Comparison of ENCODE assay signal across 19 cellular contexts in genomic region chr9:25449503-25449902, GRCh38.
DNase-seq lines count a peak whose midpoint lies in the region; ATAC-seq, FAIRE-seq and TF ChIP-seq lines count a peak whose summit lies in the region.
"Had no signal": no experiment of that assay in that cellular context is flagged by ENCODE, and none has a peak within 500 bp of the region (broad histone marks: within the 10 kb centered on the region; RNA-seq: fewer than 3 reads in every experiment).

No MANE protein-coding gene starts in this region.

- TF ChIP-seq POLR2A in breast epithelium (IDR thresholded peaks at IDR 0.05): no peak

- DNase-seq in MCF 10A (ENCODE audit: unreplicated experiment): peak; percentile 1
- DNase-seq in breast epithelium (ENCODE audit: low spot score in 2 of 2): no peak
- DNase-seq in mammary epithelial cell: peak; percentile 25
- peak; percentile 51 to 75 for DNase-seq in foreskin keratinocyte
- DNase-seq in renal cortical epithelial cell (ENCODE audit: low read depth): peak; percentile 10
- no peak for DNase-seq in hepatocyte (ENCODE audit: low spot score)
- DNase-seq in D721Med (ENCODE audit: insufficient read length, low spot score): no peak
- no peak for DNase-seq in GM20000 (ENCODE audit: low spot score)
- DNase-seq: Calu3; CD8-positive, alpha-beta T cell; DMS 273 treated with DMSO at 0.1 percent for 48 hours; DMS79; GDM1; H9 had no signal

- no peak overlapping the region for H3K9ac ChIP-seq in mammary epithelial cell (ENCODE audit: insufficient read depth, low read length)
- H3K9ac ChIP-seq: BLaER1 treated with 17β-estradiol and CSF1 and Interleukin-3, amounts not matched to agents 10 nM and 100 nM had no signal

- no peaks in the 10 kb centered on the region for H3K27me3 ChIP-seq in breast epithelium
- H3K27me3 ChIP-seq in mammary epithelial cell (ENCODE audit: insufficient read depth, low read length): no peaks in the 10 kb centered on the region
- no peaks in the 10 kb centered on the region for H3K27me3 ChIP-seq in foreskin keratinocyte
- H3K27me3 ChIP-seq in hepatocyte: no peaks in the 10 kb centered on the region
- H3K27me3 ChIP-seq: BLaER1 treated with 17β-estradiol and CSF1 and Interleukin-3, amounts not matched to agents 10 nM and 100 nM had no signal

- TF ChIP-seq CTCF in MCF 10A (IDR thresholded peaks at IDR 0.05; ENCODE audit: unreplicated experiment) (no peak), breast epithelium (IDR thresholded peaks at IDR 0.05) (no peak), mammary epithelial cell (conservative IDR thresholded peaks at IDR 0.05 in 1 of 2, IDR thresholded peaks at IDR 0.05 in 1 of 2; ENCODE audit: extremely low read depth in 1 of 2, insufficient read depth in 1 of 2, low read depth in 1 of 2, low read length in 2 of 2) (no peak), foreskin keratinocyte (conservative IDR thresholded peaks at IDR 0.05) (no peak), hepatocyte (IDR thresholded peaks at IDR 0.05; ENCODE audit: poor library complexity) (no peak), D721Med (IDR thresholded peaks at IDR 0.05; ENCODE audit: insufficient read depth, missing control alignments) (no peak), GM20000 (IDR thresholded peaks at IDR 0.05; ENCODE audit: extremely low read depth, missing control alignments) (no peak)

- H3K4me2 ChIP-seq in mammary epithelial cell (ENCODE audit: insufficient read depth, low read depth, low read length) (no peak overlapping the region), hepatocyte (no peak overlapping the region)
- H3K4me2 ChIP-seq: BLaER1 treated with 17β-estradiol and CSF1 and Interleukin-3, amounts not matched to agents 10 nM and 100 nM had no signal

- H3K4me3 ChIP-seq in breast epithelium: no peak overlapping the region
- no peak overlapping the region for H3K4me3 ChIP-seq in mammary epithelial cell (replicated peaks in 1 of 3; ENCODE audit: insufficient read depth in 1 of 3, low read depth in 2 of 3, low read length in 3 of 3)
- no peak overlapping the region for H3K4me3 ChIP-seq in hepatocyte
- H3K4me3 ChIP-seq: BLaER1 treated with 17β-estradiol and CSF1 and Interleukin-3, amounts not matched to agents 10 nM and 100 nM had no signal

- H3K36me3 ChIP-seq in breast epithelium: no peaks in the 10 kb centered on the region
- H3K36me3 ChIP-seq in mammary epithelial cell (ENCODE audit: insufficient read depth, low read length): no peaks in the 10 kb centered on the region
- no peaks in the 10 kb centered on the region for H3K36me3 ChIP-seq in hepatocyte (replicated peaks; ENCODE audit: insufficient read depth, low read depth)
- H3K36me3 ChIP-seq: BLaER1 treated with 17β-estradiol and CSF1 and Interleukin-3, amounts not matched to agents 10 nM and 100 nM had no signal

- ATAC-seq in foreskin keratinocyte: peak; percentile 87
- ATAC-seq: CD8-positive, alpha-beta T cell had no signal

- no peaks in the 10 kb centered on the region for H4K20me1 ChIP-seq in mammary epithelial cell (ENCODE audit: insufficient read depth, low read length)
- no peaks in the 10 kb centered on the region for H4K20me1 ChIP-seq in hepatocyte (ENCODE audit: insufficient read depth, poor library complexity, severe bottlenecking)
- H4K20me1 ChIP-seq: BLaER1 treated with 17β-estradiol and CSF1 and Interleukin-3, amounts not matched to agents 10 nM and 100 nM had no signal

- H3K27me3 Mint-ChIP-seq in MCF 10A (ENCODE audit: insufficient read depth, unreplicated experiment): no peaks in the 10 kb centered on the region
- H3K27me3 Mint-ChIP-seq: B cell had no signal

- no peak overlapping the region for H2AFZ ChIP-seq in mammary epithelial cell (ENCODE audit: low read depth, low read length)
- no peak overlapping the region for H2AFZ ChIP-seq in hepatocyte

- H3K36me3 Mint-ChIP-seq in MCF 10A (ENCODE audit: insufficient read depth, unreplicated experiment): no peaks in the 10 kb centered on the region
- H3K36me3 Mint-ChIP-seq: CD8-positive, alpha-beta T cell had no signal

- CTCF ChIA-PET in MCF 10A (lab: Yijun Ruan, JAX): no interaction called here
- CTCF ChIA-PET in mammary epithelial cell (lab: Charles Lee; ENCODE audit: low non-redundant PET): no interaction called here

- no peaks in the 10 kb centered on the region for H3K9me3 ChIP-seq in breast epithelium
- no peaks in the 10 kb centered on the region for H3K9me3 ChIP-seq in mammary epithelial cell (replicated peaks; ENCODE audit: insufficient read depth, low read length)
- no peaks in the 10 kb centered on the region for H3K9me3 ChIP-seq in hepatocyte (ENCODE audit: low read depth)
- H3K9me3 ChIP-seq: BLaER1 treated with 17β-estradiol and CSF1 and Interleukin-3, amounts not matched to agents 10 nM and 100 nM had no signal

- dilution Hi-C loops in mammary epithelial cell (cut with HindIII; ENCODE audit: low sequenced_read_pairs): no loop called here

- BruUV-seq in MCF 10A (replicated peaks; lab: Mats Ljungman, UMichigan) (no TSS peak), mammary epithelial cell (replicated peaks; lab: Mats Ljungman, UMichigan) (no TSS peak)

- WGBS in mammary epithelial cell (ENCODE audit: low coverage, missing lambda C conversion rate): 44% methylated on average over 3 of the region's 3 CpGs
- whole genome bisulfite sequencing in hepatocyte (ENCODE audit: low lambda C conversion rate, missing lambda C conversion rate): 73% methylated on average over 3 of the region's 3 CpGs

- H3K4me1 ChIP-seq in breast epithelium (no peaks in the 10 kb centered on the region), mammary epithelial cell (ENCODE audit: insufficient read depth, low read length) (no peaks in the 10 kb centered on the region), foreskin keratinocyte (no peaks in the 10 kb centered on the region), hepatocyte (ENCODE audit: insufficient read depth) (no peaks in the 10 kb centered on the region)
- H3K4me1 ChIP-seq: BLaER1 treated with 17β-estradiol and CSF1 and Interleukin-3, amounts not matched to agents 10 nM and 100 nM had no signal

- H3K9me3 Mint-ChIP-seq in MCF 10A (ENCODE audit: unreplicated experiment): no peaks in the 10 kb centered on the region
- H3K9me3 Mint-ChIP-seq: H9 had no signal

- POLR2A ChIA-PET in MCF 10A (lab: Yijun Ruan, JAX): no interaction called here

- no peaks in the 10 kb centered on the region for H3K79me2 ChIP-seq in mammary epithelial cell (ENCODE audit: insufficient read depth, low read length)
- no peaks in the 10 kb centered on the region for H3K79me2 ChIP-seq in hepatocyte

- intact Hi-C loops in MCF 10A (cut with micrococcal nuclease): no loop called here
- intact Hi-C loops in breast epithelium (cut with DNase I; ENCODE audit: low total_unique reads): no loop called here
- intact Hi-C loops in mammary epithelial cell (cut with micrococcal nuclease): no loop called here

- no peak for FAIRE-seq in D721Med (lab: Jason Lieb, UNC)
- FAIRE-seq: GM12892, GM18507, H1 had no signal

- H3K27ac ChIP-seq in breast epithelium: no peak overlapping the region
- no peak overlapping the region for H3K27ac ChIP-seq in mammary epithelial cell (ENCODE audit: insufficient read depth, low read depth, low read length)
- H3K27ac ChIP-seq in foreskin keratinocyte: no peak overlapping the region
- H3K27ac ChIP-seq in hepatocyte: no peak overlapping the region
- H3K27ac ChIP-seq: BLaER1 treated with 17β-estradiol and CSF1 and Interleukin-3, amounts not matched to agents 10 nM and 100 nM had no signal

- no peak overlapping the region for H3K4me3 Mint-ChIP-seq in MCF 10A (ENCODE audit: unreplicated experiment)
- H3K4me3 Mint-ChIP-seq: B cell; CD8-positive, alpha-beta T cell; H9 had no signal

- in situ Hi-C loops in mammary epithelial cell (cut with MboI; ENCODE audit: low sequenced_read_pairs in 2 of 2): loop anchor here in 1 of 2 donors (25.0 kb wide), 1 partner anchor 88 kb away; no protein-coding TSS in a partner anchor

- H3K9me2 ChIP-seq in hepatocyte (replicated peaks; ENCODE audit: insufficient read depth): no peaks in the 10 kb centered on the region

- H3K27ac Mint-ChIP-seq in MCF 10A (ENCODE audit: low read depth, unreplicated experiment): no peak overlapping the region
- H3K27ac Mint-ChIP-seq: B cell; CD8-positive, alpha-beta T cell; H9 had no signal

- H3K4me1 Mint-ChIP-seq in MCF 10A (ENCODE audit: insufficient read depth, unreplicated experiment): no peaks in the 10 kb centered on the region
- H3K4me1 Mint-ChIP-seq: B cell, H9 had no signal

Comparison
In these comparisons a context has a peak if more than half of its experiments do, and no peak if none do; other contexts are left out.
1. DNase-seq: peak in MCF 10A (single experiment), mammary epithelial cell (single experiment), foreskin keratinocyte (2 of 2) and renal cortical epithelial cell (single experiment); none in breast epithelium (0 of 2), hepatocyte (single experiment), D721Med (single experiment) and GM20000 (single experiment).